ENCODE assay signal across 1 cellular context in the genomic region with DNA sequence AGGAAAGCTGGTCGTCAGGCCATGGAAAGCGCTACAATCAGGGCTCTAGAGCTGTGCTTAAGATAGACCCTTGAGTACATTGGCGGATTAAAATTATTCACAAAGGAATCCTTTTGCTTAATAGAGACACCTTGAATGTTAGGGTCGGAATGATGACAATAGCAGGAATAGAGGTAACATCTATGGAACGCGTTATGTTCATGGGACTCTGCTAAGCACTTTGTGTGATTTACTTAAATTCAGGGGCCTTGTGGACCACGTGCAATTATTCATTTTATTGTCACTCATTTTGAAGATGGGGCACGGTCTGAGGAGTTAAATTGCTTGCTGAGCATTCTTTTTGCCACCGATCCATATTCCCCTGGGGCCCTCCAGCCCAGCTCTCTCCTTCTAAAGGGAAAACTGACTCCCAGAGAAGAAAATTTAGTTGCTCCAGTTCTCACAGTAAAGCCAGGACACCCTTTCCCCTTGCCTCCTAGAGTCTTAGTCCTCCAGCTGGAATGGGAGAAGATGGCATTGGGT.
TF ChIP-seq lines count a peak whose summit lies in the region.

No MANE protein-coding gene starts in this region.

TF ChIP-seq in HEK293, 187 proteins besides CTCF, POLR2A, EP300 and RAD21 (continued from another document):
- TF ChIP-seq, protein P1, sequence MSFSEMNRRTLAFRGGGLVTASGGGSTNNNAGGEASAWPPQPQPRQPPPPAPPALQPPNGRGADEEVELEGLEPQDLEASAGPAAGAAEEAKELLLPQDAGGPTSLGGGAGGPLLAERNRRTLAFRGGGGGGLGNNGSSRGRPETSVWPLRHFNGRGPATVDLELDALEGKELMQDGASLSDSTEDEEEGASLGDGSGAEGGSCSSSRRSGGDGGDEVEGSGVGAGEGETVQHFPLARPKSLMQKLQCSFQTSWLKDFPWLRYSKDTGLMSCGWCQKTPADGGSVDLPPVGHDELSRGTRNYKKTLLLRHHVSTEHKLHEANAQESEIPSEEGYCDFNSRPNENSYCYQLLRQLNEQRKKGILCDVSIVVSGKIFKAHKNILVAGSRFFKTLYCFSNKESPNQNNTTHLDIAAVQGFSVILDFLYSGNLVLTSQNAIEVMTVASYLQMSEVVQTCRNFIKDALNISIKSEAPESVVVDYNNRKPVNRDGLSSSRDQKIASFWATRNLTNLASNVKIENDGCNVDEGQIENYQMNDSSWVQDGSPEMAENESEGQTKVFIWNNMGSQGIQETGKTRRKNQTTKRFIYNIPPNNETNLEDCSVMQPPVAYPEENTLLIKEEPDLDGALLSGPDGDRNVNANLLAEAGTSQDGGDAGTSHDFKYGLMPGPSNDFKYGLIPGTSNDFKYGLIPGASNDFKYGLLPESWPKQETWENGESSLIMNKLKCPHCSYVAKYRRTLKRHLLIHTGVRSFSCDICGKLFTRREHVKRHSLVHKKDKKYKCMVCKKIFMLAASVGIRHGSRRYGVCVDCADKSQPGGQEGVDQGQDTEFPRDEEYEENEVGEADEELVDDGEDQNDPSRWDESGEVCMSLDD (tag by site-specific recombination; IDR thresholded peaks at IDR 0.05): no peak
- TF ChIP-seq, protein P2, sequence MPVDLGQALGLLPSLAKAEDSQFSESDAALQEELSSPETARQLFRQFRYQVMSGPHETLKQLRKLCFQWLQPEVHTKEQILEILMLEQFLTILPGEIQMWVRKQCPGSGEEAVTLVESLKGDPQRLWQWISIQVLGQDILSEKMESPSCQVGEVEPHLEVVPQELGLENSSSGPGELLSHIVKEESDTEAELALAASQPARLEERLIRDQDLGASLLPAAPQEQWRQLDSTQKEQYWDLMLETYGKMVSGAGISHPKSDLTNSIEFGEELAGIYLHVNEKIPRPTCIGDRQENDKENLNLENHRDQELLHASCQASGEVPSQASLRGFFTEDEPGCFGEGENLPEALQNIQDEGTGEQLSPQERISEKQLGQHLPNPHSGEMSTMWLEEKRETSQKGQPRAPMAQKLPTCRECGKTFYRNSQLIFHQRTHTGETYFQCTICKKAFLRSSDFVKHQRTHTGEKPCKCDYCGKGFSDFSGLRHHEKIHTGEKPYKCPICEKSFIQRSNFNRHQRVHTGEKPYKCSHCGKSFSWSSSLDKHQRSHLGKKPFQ (tag by site-specific recombination; IDR thresholded peaks at IDR 0.05): no peak
- no peak for TF ChIP-seq ZNF211 (tag by site-specific recombination; IDR thresholded peaks at IDR 0.05; ENCODE audit: low read depth)
